11 cellular contexts compared by ENCODE assay signal in the genomic region with DNA sequence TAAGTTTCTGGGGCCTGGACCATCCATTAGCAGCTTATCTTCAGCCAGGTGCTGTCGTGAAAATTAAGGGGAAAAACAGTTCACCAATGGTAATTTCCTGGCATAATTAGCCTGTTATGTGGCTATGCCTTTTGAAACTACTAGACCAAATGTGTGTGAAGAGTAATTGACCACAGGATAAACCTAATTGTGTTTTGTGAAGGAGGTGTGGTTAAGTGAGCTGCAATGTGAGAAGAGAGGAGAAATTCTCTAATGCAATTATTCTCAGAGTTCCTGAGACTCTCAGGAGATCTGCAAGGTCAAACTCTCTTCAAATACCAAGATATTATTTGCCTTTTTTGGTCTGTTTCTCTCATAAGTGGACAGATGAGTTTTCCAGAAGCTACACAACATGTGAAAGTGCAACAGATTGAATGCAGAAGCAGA. TPM values are rescaled to one million over a fixed set of nuclear protein-coding genes. Genes with fewer than 3 reads are reported as not detected.
DNase-seq lines count a peak whose midpoint lies in the region; ATAC-seq, FAIRE-seq and TF ChIP-seq lines count a peak whose summit lies in the region.
"Had no signal": no experiment of that assay in that cellular context is flagged by ENCODE, and none has a peak within 500 bp of the region (broad histone marks: within the 10 kb centered on the region; RNA-seq: fewer than 3 reads in every experiment).

No MANE protein-coding gene starts in this region.

- no peak overlapping the region for H3K4ac ChIP-seq in mesenchymal stem cell (ENCODE audit: low read depth in 1 of 2, low read length in 2 of 2)

- H2BK5ac ChIP-seq in mesenchymal stem cell (ENCODE audit: low read depth, low read length, poor library complexity, severe bottlenecking), result no peak overlapping the region

- H2BK15ac ChIP-seq in mesenchymal stem cell (ENCODE audit: low read depth, poor library complexity, severe bottlenecking), result no peak overlapping the region

- H3K14ac ChIP-seq in mesenchymal stem cell (ENCODE audit: low read length in 2 of 2), result no peak overlapping the region

- peaks cover 17% of the 10 kb centered on the region for H3K79me1 ChIP-seq in mesenchymal stem cell (replicated peaks; ENCODE audit: low read length, poor library complexity, severe bottlenecking)

- ATAC-seq in GM19452 (IDR thresholded peaks at IDR 0.05; ENCODE audit: unreplicated experiment), result peak; percentile 31
- ATAC-seq: gastrocnemius medialis had no signal

- H2BK120ac ChIP-seq in mesenchymal stem cell (ENCODE audit: low read depth, low read length), result no peak overlapping the region

- FAIRE-seq in GM12891 (lab: Jason Lieb, UNC), result peak; percentile 33

- H3K27ac ChIP-seq in mesenchymal stem cell (ENCODE audit: low read length, poor library complexity, severe bottlenecking) (no peak overlapping the region), esophagus squamous epithelium (no peak overlapping the region), GM23248 (no peak overlapping the region), prostate gland (no peak overlapping the region), Karpas-422 (ENCODE audit: low read length) (no peak overlapping the region)

- H3F3A ChIP-seq in GM23248 (ENCODE audit: insufficient read depth), result peaks cover 10% of the 10 kb centered on the region; the same call in 1 of the 2 replicates

- H3K9me2 ChIP-seq in GM23248 (ENCODE audit: insufficient read depth), result no peaks in the 10 kb centered on the region
- H3K9me2 ChIP-seq in Karpas-422 (replicated peaks; ENCODE audit: insufficient read depth, low read length), result no peaks in the 10 kb centered on the region

- H3K4me3 ChIP-seq in mesenchymal stem cell (ENCODE audit: insufficient read depth in 1 of 2, low read depth in 1 of 2, low read length in 2 of 2) (no peak overlapping the region), esophagus squamous epithelium (no peak overlapping the region), GM23248 (no peak overlapping the region), prostate gland (no peak overlapping the region), Karpas-422 (ENCODE audit: low read length) (no peak overlapping the region)
- H3K4me3 ChIP-seq: gastrocnemius medialis had no signal

- TF ChIP-seq CTCF in esophagus squamous epithelium (IDR thresholded peaks at IDR 0.05) (no peak), prostate gland (IDR thresholded peaks at IDR 0.05) (no peak)

- H3K79me2 ChIP-seq in GM23248 (ENCODE audit: insufficient read depth), result no peaks in the 10 kb centered on the region
- no peaks in the 10 kb centered on the region for H3K79me2 ChIP-seq in Karpas-422 (ENCODE audit: low read length)

- intact Hi-C loops in esophagus squamous epithelium (cut with DNase I), result no loop called here
- intact Hi-C loops in prostate gland (cut with DNase I), result no loop called here

- no peak overlapping the region for H4K91ac ChIP-seq in mesenchymal stem cell (ENCODE audit: low read length)

- peaks cover 14 to 26% of the 10 kb centered on the region in 2 experiments for H3K36me3 ChIP-seq in mesenchymal stem cell (ENCODE audit: control insufficient read depth in 1 of 2, insufficient read depth in 2 of 2, low read depth in 1 of 2, low read length in 2 of 2)
- H3K36me3 ChIP-seq in esophagus squamous epithelium, result peaks cover 0 to 14% (median 0%) of the 10 kb centered on the region in 3 donors
- H3K36me3 ChIP-seq in GM23248 (ENCODE audit: low read depth), result no peaks in the 10 kb centered on the region
- H3K36me3 ChIP-seq in prostate gland, result no peaks in the 10 kb centered on the region
- H3K36me3 ChIP-seq in Karpas-422 (ENCODE audit: insufficient read depth, low read length), result no peaks in the 10 kb centered on the region
- H3K36me3 ChIP-seq: gastrocnemius medialis had no signal

- H3K4me1 ChIP-seq in mesenchymal stem cell (ENCODE audit: control insufficient read depth, insufficient read depth, low read depth, low read length) (peaks cover 7% of the 10 kb centered on the region), esophagus squamous epithelium (no peaks in the 10 kb centered on the region), GM23248 (ENCODE audit: insufficient read depth) (peaks cover 4% of the 10 kb centered on the region; the same call in 1 of the 2 replicates), prostate gland (replicated peaks) (no peaks in the 10 kb centered on the region), Karpas-422 (ENCODE audit: low read length) (no peaks in the 10 kb centered on the region)

- H3K27me3 ChIP-seq in mesenchymal stem cell (ENCODE audit: control insufficient read depth in 1 of 2, insufficient read depth in 1 of 2, low read length in 2 of 2), result no peaks in the 10 kb centered on the region
- no peaks in the 10 kb centered on the region for H3K27me3 ChIP-seq in esophagus squamous epithelium
- no peaks in the 10 kb centered on the region for H3K27me3 ChIP-seq in GM23248 (replicated peaks; ENCODE audit: insufficient read depth)
- no peaks in the 10 kb centered on the region for H3K27me3 ChIP-seq in prostate gland (replicated peaks; ENCODE audit: insufficient read depth)
- H3K27me3 ChIP-seq in Karpas-422 (ENCODE audit: low read length), result no peaks in the 10 kb centered on the region
- H3K27me3 ChIP-seq: gastrocnemius medialis had no signal

- no peak overlapping the region for H2BK12ac ChIP-seq in mesenchymal stem cell (ENCODE audit: low read length in 2 of 2)

- H2AK5ac ChIP-seq in mesenchymal stem cell (ENCODE audit: low read length, severe bottlenecking), result no peak overlapping the region

- no peaks in the 10 kb centered on the region for H3K9me3 ChIP-seq in mesenchymal stem cell (ENCODE audit: control insufficient read depth, low read length)
- no peaks in the 10 kb centered on the region for H3K9me3 ChIP-seq in esophagus squamous epithelium
- H3K9me3 ChIP-seq in GM23248 (ENCODE audit: low read depth), result no peaks in the 10 kb centered on the region
- no peaks in the 10 kb centered on the region for H3K9me3 ChIP-seq in prostate gland
- no peaks in the 10 kb centered on the region for H3K9me3 ChIP-seq in Karpas-422 (ENCODE audit: low read length)
- H3K9me3 ChIP-seq: gastrocnemius medialis had no signal

- H4K8ac ChIP-seq in mesenchymal stem cell (ENCODE audit: low read length), result no peak overlapping the region

- in situ Hi-C loops in GM23248 (cut with MboI), result no loop called here

- H4K20me1 ChIP-seq in GM23248 (ENCODE audit: insufficient read depth), result no peaks in the 10 kb centered on the region
- no peaks in the 10 kb centered on the region for H4K20me1 ChIP-seq in Karpas-422 (ENCODE audit: insufficient read depth, low read depth, low read length)

- WGBS in mesenchymal stem cell, result 50% methylated on average over 1 of the region's 1 CpG
- WGBS in esophagus squamous epithelium, 2 donors, result 30 to 36% methylated on average over 1 of the region's 1 CpG
- 54 to 56% methylated on average over 1 of the region's 1 CpG for WGBS in GM23248 (ENCODE audit: low coverage in 1 of 2, low lambda C conversion rate in 2 of 2, missing lambda C conversion rate in 2 of 2), 2 experiments
- 35% methylated on average over 1 of the region's 1 CpG for WGBS in prostate gland

- DNase-seq in GM12891 (ENCODE audit: insufficient read length, low spot score) (no peak), RPMI7951 (ENCODE audit: low read depth) (peak; percentile 25), mesenchymal stem cell (peak; percentile 23), esophagus squamous epithelium (lab: John Stamatoyannopoulos, UW) (no peak), GM23248 (no peak), prostate gland (ENCODE audit: low spot score) (no peak), Karpas-422 (no peak)
- DNase-seq: DND-41, gastrocnemius medialis, NCI-H526 treated with DMSO at 0.1 percent for 48 hours had no signal

- H3K4me2 ChIP-seq in mesenchymal stem cell (ENCODE audit: low read length, poor library complexity, severe bottlenecking) (no peak overlapping the region), GM23248 (ENCODE audit: unreplicated experiment) (no peak overlapping the region), Karpas-422 (ENCODE audit: low read depth, low read length, poor library complexity, severe bottlenecking) (no peak overlapping the region)

- H2AFZ ChIP-seq in mesenchymal stem cell (ENCODE audit: low read depth, low read length) (no peak overlapping the region), GM23248 (no peak overlapping the region), Karpas-422 (ENCODE audit: low read length) (no peak overlapping the region)

- TF ChIP-seq POLR2A in GM12891 (IDR thresholded peaks at IDR 0.05; ENCODE audit: low read depth, low read length) (no peak), esophagus squamous epithelium (IDR thresholded peaks at IDR 0.05) (no peak), prostate gland (IDR thresholded peaks at IDR 0.05) (no peak)

- no peak overlapping the region for H3K18ac ChIP-seq in mesenchymal stem cell (ENCODE audit: low read depth in 1 of 2, low read length in 2 of 2)

- no peak overlapping the region for H3K23ac ChIP-seq in mesenchymal stem cell (ENCODE audit: low read length in 2 of 2)

- H3K9ac ChIP-seq in mesenchymal stem cell (ENCODE audit: low read length) (no peak overlapping the region), GM23248 (no peak overlapping the region), Karpas-422 (ENCODE audit: low read length) (no peak overlapping the region)

TF ChIP-seq in GM12891, 5 proteins besides CTCF, POLR2A, EP300 and RAD21:
- TF ChIP-seq POLR2AphosphoS5 (IDR thresholded peaks at IDR 0.05; ENCODE audit: low read depth, low read length), result no peak
- peak; percentile 26; the same call in 1 of the 2 replicates for TF ChIP-seq POU2F2 (IDR thresholded peaks at IDR 0.05; ENCODE audit: low read depth, low read length)
- no peak for TF ChIP-seq TAF1 (IDR thresholded peaks at IDR 0.05; ENCODE audit: low read depth, low read length)
- no peak for TF ChIP-seq SPI1 (IDR thresholded peaks at IDR 0.05; ENCODE audit: low read depth, low read length)
- no peak for TF ChIP-seq PAX5 (IDR thresholded peaks at IDR 0.05; ENCODE audit: insufficient read depth, low read length, severe bottlenecking)

RNA-seq across cellular contexts. Expression of gene F2R, which starts 21.2 kb away (rescaled TPM):
- polyA plus RNA-seq in GM12891 (2012; ENCODE audit: low read depth, missing spikeins), result 1.2 TPM
- 130 and 137 TPM in 2 replicates for total RNA-seq in RPMI7951 (2014; rRNA removed; shearing (Covaris generic))
- 368 TPM for polyA plus RNA-seq in mesenchymal stem cell (2013, experiment 1 of 2)
- 390 TPM for polyA plus RNA-seq in mesenchymal stem cell (2013, experiment 2 of 2)
- 10 to 100 TPM in 1 of 4 donors, 1 to 10 TPM in 2, under 1 TPM in 1; 0.38 to 13.0 (median 4.9) TPM for total RNA-seq in esophagus squamous epithelium
- total RNA-seq in GM23248 (2014; rRNA removed; shearing (Covaris generic)), result 3.7 and 5.3 TPM in 2 replicates
- polyA plus RNA-seq in GM23248 (2016; fragmentation: Nextera tagmentation; extraction: Ambion mirVana), result 4.4 and 4.6 TPM in 2 replicates
- 10 to 100 TPM in 1 of 2 donors, 1 to 10 TPM in 1; 4.1 to 22.3 TPM for total RNA-seq in prostate gland
- total RNA-seq in Karpas-422 (2014; rRNA removed; shearing (Covaris generic); ENCODE audit: low replicate concordance), result not detected in 2 replicates

Comparison
In these comparisons a context has a peak if more than half of its experiments do, and no peak if none do; other contexts are left out.
1. DNase-seq: peak in RPMI7951 (single experiment) and mesenchymal stem cell (single experiment); none in GM12891 (single experiment), esophagus squamous epithelium (single experiment), GM23248 (single experiment), prostate gland (single experiment) and Karpas-422 (single experiment).